13 cellular contexts compared by ENCODE assay signal in the genomic region with DNA sequence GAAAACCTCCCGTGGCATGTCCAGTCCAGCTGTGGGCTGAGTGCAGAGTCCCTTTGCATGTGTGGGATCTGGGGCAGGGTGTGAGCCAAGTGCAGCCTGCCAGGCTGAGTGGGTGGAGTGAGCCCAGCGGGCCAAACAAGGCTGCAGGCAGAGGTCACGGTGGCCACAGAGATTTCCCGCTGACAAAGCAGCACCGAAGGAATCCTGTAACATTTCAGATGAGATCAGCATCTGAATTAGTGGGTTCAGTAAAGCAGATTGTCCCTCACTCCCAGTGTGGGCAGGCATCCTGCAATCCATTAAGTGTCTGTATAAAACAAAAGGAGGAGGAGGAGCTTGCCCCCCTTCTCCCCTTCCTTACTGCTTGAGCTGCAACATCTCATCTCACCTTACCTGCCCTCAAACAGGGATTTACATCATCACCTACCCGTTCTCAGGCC.
A peak's percentile ranks its signal among the peaks of the same experiment; 100 is the strongest.
DNase-seq lines count a peak whose midpoint lies in the region; ATAC-seq and TF ChIP-seq lines count a peak whose summit lies in the region.
"Had no signal": no experiment of that assay in that cellular context is flagged by ENCODE, and none has a peak within 500 bp of the region (broad histone marks: within the 10 kb centered on the region; RNA-seq: fewer than 3 reads in every experiment).

No MANE protein-coding gene starts in this region.

- peaks cover 12% of the 10 kb centered on the region for H3F3A ChIP-seq in neural progenitor cell (ENCODE audit: low read depth)

- H3K4me3 ChIP-seq in neural progenitor cell = no peak overlapping the region

- peak overlapping the region; percentile 61 for H3K27ac Mint-ChIP-seq in neural progenitor cell
- H3K27ac Mint-ChIP-seq: activated B cell treated with CpG ODN at 0.5 μM for 24 hours; activated T-helper 2 cell treated with anti-CD3 and anti-CD28 coated beads, Interferon-gamma antibody, Interleukin-2, Interleukin-4, amounts not matched to agents 10 μg/mL and 5 μg/mL and 100 μg/mL, durations not matched to agents 14 hours and 24 hours and 36 hours; B cell had no signal

- intact Hi-C loops in left ventricle myocardium superior (cut with micrococcal nuclease) = no loop called here

- H3K4me3 Mint-ChIP-seq in neural progenitor cell = peak overlapping the region; percentile 5
- H3K4me3 Mint-ChIP-seq: activated B cell treated with CpG ODN at 0.5 μM for 24 hours, B cell had no signal

- H4K20me1 ChIP-seq in neural progenitor cell (ENCODE audit: low read depth) = no peaks in the 10 kb centered on the region

- no peak overlapping the region for H3K27ac ChIP-seq in neural progenitor cell
- H3K27ac ChIP-seq: neutrophil had no signal

- H3K79me2 ChIP-seq in neural progenitor cell (ENCODE audit: low read depth) = no peaks in the 10 kb centered on the region

- H3K9me3 ChIP-seq in neural progenitor cell (ENCODE audit: low read depth) = no peaks in the 10 kb centered on the region
- H3K9me3 ChIP-seq: neutrophil had no signal

- no peaks in the 10 kb centered on the region for H3K9me3 Mint-ChIP-seq in neural progenitor cell

- H3K36me3 ChIP-seq in neural progenitor cell = no peaks in the 10 kb centered on the region
- H3K36me3 ChIP-seq: neutrophil had no signal

- no peak overlapping the region for H3K9ac ChIP-seq in neural progenitor cell

- H3K27me3 ChIP-seq in neural progenitor cell = no peaks in the 10 kb centered on the region
- H3K27me3 ChIP-seq: neutrophil had no signal

- peaks cover 35% of the 10 kb centered on the region for H3K4me1 Mint-ChIP-seq in neural progenitor cell
- H3K4me1 Mint-ChIP-seq: activated B cell treated with CpG ODN at 0.5 μM for 24 hours, B cell had no signal

- H2AFZ ChIP-seq in neural progenitor cell (replicated peaks) = no peak overlapping the region

- H3K36me3 Mint-ChIP-seq in neural progenitor cell = no peaks in the 10 kb centered on the region

- H3K4me1 ChIP-seq in neural progenitor cell = peaks cover 8% of the 10 kb centered on the region

- ATAC-seq in SK-N-SH treated with all-trans-retinoic acid at 6 μM for 48 hours = peak; percentile 55
- ATAC-seq in left ventricle myocardium superior = peak; percentile 78
- no peak for ATAC-seq in GM19035 (IDR thresholded peaks at IDR 0.05; ENCODE audit: unreplicated experiment)

- peaks cover 6% of the 10 kb centered on the region for H3K27me3 Mint-ChIP-seq in neural progenitor cell (ENCODE audit: insufficient read depth, low read depth)
- H3K27me3 Mint-ChIP-seq: activated B cell treated with CpG ODN at 0.5 μM for 24 hours, B cell had no signal

- peak; percentile 57 for DNase-seq in ELF-1 (ENCODE audit: low read depth, low spot score)
- peak; percentile 52 for DNase-seq in left ventricle myocardium superior
- DNase-seq in neural progenitor cell (ENCODE audit: low spot score) = peak; percentile 34
- DNase-seq in COLO829 (ENCODE audit: low spot score) = no peak
- no peak for DNase-seq in NOMO-1 treated with DMSO at 0.1 percent for 48 hours (lab: John Stamatoyannopoulos, UW; ENCODE audit: unreplicated experiment)
- DNase-seq in activated CD8-positive, alpha-beta memory T cell treated with anti-CD3 and anti-CD28 coated beads for 24 hours = no peak
- DNase-seq: activated B cell treated with CpG ODN at 0.5 μM for 24 hours, NCI-H226 had no signal

- TF ChIP-seq CTCF in neural progenitor cell (IDR thresholded peaks at IDR 0.05) = no peak

- peak overlapping the region; percentile 44 for H3K4me2 ChIP-seq in neural progenitor cell

TF ChIP-seq in SK-N-SH treated with all-trans-retinoic acid at 6 μM for 48 hours, 23 proteins besides CTCF, POLR2A, EP300 and RAD21:
- TF ChIP-seq ZC3H10 (CRISPR knock-in tag; IDR thresholded peaks at IDR 0.05) (no peak), ARNTL (CRISPR knock-in tag; IDR thresholded peaks at IDR 0.05; ENCODE audit: borderline replicate concordance, low read depth) (no peak), OSR1 (CRISPR knock-in tag; IDR thresholded peaks at IDR 0.05) (no peak), ZNF8 (CRISPR knock-in tag; IDR thresholded peaks at IDR 0.05) (no peak), PATZ1 (CRISPR knock-in tag; IDR thresholded peaks at IDR 0.05; ENCODE audit: borderline replicate concordance) (no peak), ZNF70 (CRISPR knock-in tag; IDR thresholded peaks at IDR 0.05) (no peak), BACH2 (CRISPR knock-in tag; IDR thresholded peaks at IDR 0.05; ENCODE audit: borderline replicate concordance) (no peak), RARB (CRISPR knock-in tag; IDR thresholded peaks at IDR 0.05) (no peak), PPARA (CRISPR knock-in tag; IDR thresholded peaks at IDR 0.05; ENCODE audit: borderline replicate concordance) (no peak), TSHZ2 (CRISPR knock-in tag; IDR thresholded peaks at IDR 0.05) (no peak), ZFP30 (CRISPR knock-in tag; IDR thresholded peaks at IDR 0.05) (no peak), GLIS3 (CRISPR knock-in tag; IDR thresholded peaks at IDR 0.05) (no peak)

Comparison
In these comparisons a context has a peak if more than half of its experiments do, and no peak if none do; other contexts are left out.
1. DNase-seq: peak in ELF-1 (single experiment), left ventricle myocardium superior (single experiment) and neural progenitor cell (single experiment); none in COLO829 (single experiment), NOMO-1 treated with DMSO at 0.1 percent for 48 hours (single experiment) and activated CD8-positive, alpha-beta memory T cell treated with anti-CD3 and anti-CD28 coated beads for 24 hours (single experiment).